Comparison of ENCODE assay signal across 25 cellular contexts in genomic region chrX:45401923-45402322, GRCh38.
"Had no signal": no experiment of that assay in that cellular context is flagged by ENCODE, and none has a peak within 500 bp of the region (broad histone marks: within the 10 kb centered on the region; RNA-seq: fewer than 3 reads in every experiment).

No MANE protein-coding gene starts in this region.

- H3K4me3 Mint-ChIP-seq: activated CD4-positive, alpha-beta T cell treated with anti-CD3 and anti-CD28 coated beads for 36 hours; activated CD8-positive, alpha-beta T cell treated with anti-CD3 and anti-CD28 coated beads, Interleukin-2, amount 10 ng/mL, durations not matched to agents 7 days and 5 days; activated naive CD8-positive, alpha-beta T cell; activated T-cell treated with anti-CD3 and anti-CD28 coated beads, Interleukin-2, amount 50 U/mL, for 24 hours; activated T-helper 1 cell treated with anti-CD3 and anti-CD28 coated beads, Interleukin-12 subunit alpha, Interleukin-12 subunit beta, Interleukin-2, Interleukin-4 antibody, amounts not matched to agents 30 ng/mL and 10 ng/mL and 1 ng/mL, durations not matched to agents 14 hours and 24 hours and 36 hours; T-helper 17 cell had no signal

- H3K36me3 Mint-ChIP-seq: activated naive CD8-positive, alpha-beta T cell had no signal

- ATAC-seq: activated CD4-positive, alpha-beta T cell treated with anti-CD3 and anti-CD28 coated beads for 36 hours; activated CD8-positive, alpha-beta T cell treated with anti-CD3 and anti-CD28 coated beads, Interleukin-2, amount 10 ng/mL, durations not matched to agents 7 days and 5 days; K562; PC-3; T-helper 17 cell had no signal

- H3K36me3 ChIP-seq: brain microvascular endothelial cell, cardiac muscle cell had no signal

- DNase-seq: activated CD4-positive, alpha-beta T cell treated with anti-CD3 and anti-CD28 coated beads for 36 hours; activated CD4-positive, alpha-beta T cell treated with anti-CD3 and anti-CD28 coated beads, Interleukin-2, amount 50 U/mL, for 4 hours; activated CD8-positive, alpha-beta memory T cell treated with anti-CD3 and anti-CD28 coated beads, Interleukin-2, amount 50 U/mL, for 48 hours; activated CD8-positive, alpha-beta T cell treated with anti-CD3 and anti-CD28 coated beads, Interleukin-2, amount 10 ng/mL, durations not matched to agents 7 days and 5 days; activated effector memory CD4-positive, alpha-beta T cell treated with Interleukin-2 at 50 U/mL for 16 hours; activated naive CD4-positive, alpha-beta T cell treated with Interleukin-2 at 50 U/mL for 16 hours; activated T-cell treated with anti-CD3 and anti-CD28 coated beads, Interleukin-2, amount 50 U/mL, for 24 hours; amygdala; brain microvascular endothelial cell; Karpas-422; NCI-H1048; NCI-H146; NCI-H187 treated with DMSO at 0.1 percent for 48 hours; NCI-H2081 treated with DMSO at 0.1 percent for 48 hours; NCI-H446; NCI-H524; PC-3; SHP77; T-helper 17 cell; T-helper 9 cell had no signal

- H3K27me3 Mint-ChIP-seq: activated naive CD8-positive, alpha-beta T cell had no signal

- H3K9me3 Mint-ChIP-seq: activated T-cell treated with anti-CD3 and anti-CD28 coated beads, Interleukin-2, amount 50 U/mL, for 24 hours had no signal

- H3K27ac Mint-ChIP-seq: activated CD4-positive, alpha-beta T cell treated with anti-CD3 and anti-CD28 coated beads for 36 hours; activated CD8-positive, alpha-beta T cell treated with anti-CD3 and anti-CD28 coated beads, Interleukin-2, amount 10 ng/mL, durations not matched to agents 7 days and 5 days; activated naive CD8-positive, alpha-beta T cell; activated T-cell treated with anti-CD3 and anti-CD28 coated beads, Interleukin-2, amount 50 U/mL, for 24 hours; activated T-helper 1 cell treated with anti-CD3 and anti-CD28 coated beads, Interleukin-12 subunit alpha, Interleukin-12 subunit beta, Interleukin-2, Interleukin-4 antibody, amounts not matched to agents 30 ng/mL and 10 ng/mL and 1 ng/mL, durations not matched to agents 14 hours and 24 hours and 36 hours; T-helper 17 cell had no signal

- H3K27me3 ChIP-seq: brain microvascular endothelial cell, cardiac muscle cell had no signal

- H3K4me3 ChIP-seq: cardiac muscle cell, K562 had no signal

- H3K4me1 Mint-ChIP-seq: T-helper 17 cell had no signal

- H3K27ac ChIP-seq: brain microvascular endothelial cell, cardiac muscle cell, VCaP had no signal
